Comparison of ENCODE assay signal across 8 cellular contexts in genomic region chr14:31926123-31926522, GRCh38.
DNase-seq lines count a peak whose midpoint lies in the region; ATAC-seq, FAIRE-seq and TF ChIP-seq lines count a peak whose summit lies in the region.

No MANE protein-coding gene starts in this region.

- in situ Hi-C loops in GM12878 (cut with MboI), result no loop called here

- no peaks in the 10 kb centered on the region for H3K79me2 ChIP-seq in GM12878 (ENCODE audit: control insufficient read depth, insufficient read depth, low read length)

- H4K20me1 ChIP-seq in GM12878 (ENCODE audit: control insufficient read depth, insufficient read depth), result no peaks in the 10 kb centered on the region

- H3K4me2 ChIP-seq in GM12878 (ENCODE audit: control insufficient read depth, insufficient read depth), result no peak overlapping the region

- TF ChIP-seq EP300 in GM12878 (IDR thresholded peaks at IDR 0.05; ENCODE audit: borderline replicate concordance in 1 of 2, control insufficient read depth in 1 of 2, low read depth in 2 of 2, low read length in 2 of 2), result no peak

- BruUV-seq in GM12878 (replicated peaks; lab: Mats Ljungman, UMichigan), result no TSS peak

- H3K27ac ChIP-seq in GM12878 (ENCODE audit: control insufficient read depth, insufficient read depth), result no peak overlapping the region
- peak overlapping the region in 1 of 2 donors; percentile 73 for H3K27ac ChIP-seq in left lung

- no peaks in the 10 kb centered on the region for H3K27me3 Mint-ChIP-seq in activated naive CD4-positive, alpha-beta T cell treated with anti-CD3 and anti-CD28 coated beads for 36 hours (ENCODE audit: low read depth)

- ATAC-seq in GM12878, result peak; percentile 83
- peak; percentile 69 for ATAC-seq in left lung
- no peak for ATAC-seq in HG03571 (IDR thresholded peaks at IDR 0.05; ENCODE audit: unreplicated experiment)

- peak; percentile 63 for TF ChIP-seq RAD21 in GM12878 (IDR thresholded peaks at IDR 0.05; ENCODE audit: insufficient read depth, low read depth, low read length)

- POLR2A ChIA-PET in GM12878 (lab: Charles Lee), result no interaction called here

- no peak overlapping the region for H3K9ac ChIP-seq in GM12878 (ENCODE audit: control insufficient read depth, insufficient read depth, low read length)

- H3K27ac Mint-ChIP-seq in activated naive CD4-positive, alpha-beta T cell treated with anti-CD3 and anti-CD28 coated beads for 36 hours, result no peak overlapping the region

- no peak for TF ChIP-seq POLR2A in GM12878 (IDR thresholded peaks at IDR 0.05; ENCODE audit: low read depth, low read length)

- H2AFZ ChIP-seq in GM12878 (ENCODE audit: control insufficient read depth, low read depth, low read length), result no peak overlapping the region

- H3K36me3 Mint-ChIP-seq in activated naive CD4-positive, alpha-beta T cell treated with anti-CD3 and anti-CD28 coated beads for 36 hours (ENCODE audit: low read depth), result no peaks in the 10 kb centered on the region

- H3K4me1 Mint-ChIP-seq in activated naive CD4-positive, alpha-beta T cell treated with anti-CD3 and anti-CD28 coated beads for 36 hours (ENCODE audit: low read depth), result peaks cover 21% of the 10 kb centered on the region

- no peaks in the 10 kb centered on the region for H3K4me1 ChIP-seq in GM12878 (ENCODE audit: control insufficient read depth, insufficient read depth, low read length)
- H3K4me1 ChIP-seq in left lung, result no peaks in the 10 kb centered on the region

- H3K9me3 Mint-ChIP-seq in activated naive CD4-positive, alpha-beta T cell treated with anti-CD3 and anti-CD28 coated beads for 36 hours, result no peaks in the 10 kb centered on the region

- no peak for FAIRE-seq in GM12878 (lab: Jason Lieb, UNC)

- no peaks in the 10 kb centered on the region for H3K27me3 ChIP-seq in GM12878 (replicated peaks in 1 of 2; ENCODE audit: control insufficient read depth in 2 of 2, insufficient read depth in 2 of 2, low read length in 1 of 2)
- no peaks in the 10 kb centered on the region for H3K27me3 ChIP-seq in left lung

- no peaks in the 10 kb centered on the region for H3K9me3 ChIP-seq in GM12878 (replicated peaks; ENCODE audit: control insufficient read depth, insufficient read depth, low read length)
- H3K9me3 ChIP-seq in left lung, result no peaks in the 10 kb centered on the region

- H3K4me3 ChIP-seq in GM12878 (no peak overlapping the region), left lung (no peak overlapping the region)

- intact Hi-C loops in activated naive CD4-positive, alpha-beta T cell treated with anti-CD3 and anti-CD28 coated beads for 36 hours (cut with micrococcal nuclease), result loop anchor here (1.0 to 10.0 kb wide), 6 partner anchors 326 to 635 kb away; partner anchors contain the start of gene NUBPL
- intact Hi-C loops in GM12878 (cut with micrococcal nuclease; ENCODE audit: unreplicated experiment) (loop anchor here (1.0 to 5.0 kb wide), 4 partner anchors 147 to 635 kb away; no protein-coding TSS in a partner anchor), left lung (cut with DNase I) (no loop called here)

- H3K36me3 ChIP-seq in GM12878 (ENCODE audit: control insufficient read depth in 2 of 2, insufficient read depth in 2 of 2, low read length in 1 of 2) (no peaks in the 10 kb centered on the region), left lung (no peaks in the 10 kb centered on the region)

- RAD21 ChIA-PET in GM12878 (lab: Charles Lee; ENCODE audit: unreplicated experiment), result interaction anchor here (1.0 to 3.9 kb wide), 8 partner anchors 11 to 588 kb away, joined by 3 to 33 read pairs (median 4); partner anchors contain the start of gene RNU6-8

- peak; percentile 28 for DNase-seq in activated naive CD4-positive, alpha-beta T cell treated with anti-CD3 and anti-CD28 coated beads for 36 hours
- no peak for DNase-seq in activated naive CD4-positive, alpha-beta T cell (lab: John Stamatoyannopoulos, UW)
- DNase-seq in HCEC 1CT (peak; percentile 67), NCI-H345 treated with DMSO at 0.1 percent for 48 hours (lab: John Stamatoyannopoulos, UW; ENCODE audit: unreplicated experiment) (peak; percentile 23), GM12878 (ENCODE audit: low read depth, low spot score) (no peak), left lung (no peak), GOT3 (lab: John Stamatoyannopoulos, UW) (no peak)

- H3K4me3 Mint-ChIP-seq in activated naive CD4-positive, alpha-beta T cell treated with anti-CD3 and anti-CD28 coated beads for 36 hours, result no peak overlapping the region

- CTCF ChIA-PET in activated naive CD4-positive, alpha-beta T cell treated with anti-CD3 and anti-CD28 coated beads for 36 hours (lab: Charles Lee), result interaction anchor here (0.6 to 7.5 kb wide), 16 partner anchors 12 to 543 kb away, joined by 3 to 80 read pairs (median 4); no protein-coding TSS in a partner anchor
- CTCF ChIA-PET in GM12878 (lab: Yijun Ruan, JAX), result interaction anchor here (0.6 to 11.7 kb wide), 35 partner anchors 8 to 634 kb away, joined by 3 to 175 read pairs (median 4); partner anchors contain the start of gene ARHGAP5

- TF ChIP-seq CTCF in GM12878 (IDR thresholded peaks at IDR 0.05 in 2 of 3, conservative IDR thresholded peaks at IDR 0.05 in 1 of 3; ENCODE audit: control insufficient read depth in 2 of 3, extremely low read depth in 1 of 3, insufficient read depth in 1 of 3, low read depth in 3 of 3, low read length in 3 of 3) (peak; percentile 61 to 65 (median 64)), left lung (IDR thresholded peaks at IDR 0.05) (peak; percentile 42 to 47)

- WGBS in GM12878 (ENCODE audit: insufficient coverage, insufficient replicate concordance, low lambda C conversion rate, missing lambda C conversion rate), result 0% methylated on average over 1 of the region's 1 CpG

- SMC1A ChIA-PET in GM12878 (lab: Charles Lee; ENCODE audit: uncharacterized antibody, unreplicated experiment), result interaction anchor here (0.7 to 5.2 kb wide), 22 partner anchors 9 to 633 kb away, joined by 3 to 74 read pairs (median 3); no protein-coding TSS in a partner anchor

TF ChIP-seq in GM12878, 131 proteins besides CTCF, POLR2A, EP300 and RAD21 (continues in another document):
- no peak for TF ChIP-seq ATF3 (IDR thresholded peaks at IDR 0.05; ENCODE audit: borderline replicate concordance, extremely low read depth, low read depth, low read length)
- TF ChIP-seq ZSCAN29 (IDR thresholded peaks at IDR 0.05), result no peak
- no peak for TF ChIP-seq CEBPB (IDR thresholded peaks at IDR 0.05; ENCODE audit: borderline replicate concordance in 1 of 2, low read depth in 2 of 2, low read length in 2 of 2)
- no peak for TF ChIP-seq MEF2A (IDR thresholded peaks at IDR 0.05; ENCODE audit: insufficient read depth, low read depth, low read length)
- no peak for TF ChIP-seq MXI1 (IDR thresholded peaks at IDR 0.05; ENCODE audit: low read depth, low read length)
- TF ChIP-seq ZNF24 (IDR thresholded peaks at IDR 0.05), result no peak
- no peak for TF ChIP-seq ZBED1 (IDR thresholded peaks at IDR 0.05; ENCODE audit: borderline replicate concordance)
- no peak for TF ChIP-seq TAF1 (IDR thresholded peaks at IDR 0.05; ENCODE audit: borderline replicate concordance, low read depth, low read length)
- TF ChIP-seq RUNX3 (IDR thresholded peaks at IDR 0.05; ENCODE audit: low read length), result peak; percentile 95
- TF ChIP-seq ATF7 (IDR thresholded peaks at IDR 0.05; ENCODE audit: low read depth), result 0 out of 2 replicates have a peak, but pooled peaks have one; percentile 12
- no peak for TF ChIP-seq ZNF217 (IDR thresholded peaks at IDR 0.05)
- TF ChIP-seq PKNOX1 (IDR thresholded peaks at IDR 0.05), result no peak
- TF ChIP-seq E2F4 (IDR thresholded peaks at IDR 0.05; ENCODE audit: low read depth, low read length), result no peak

Comparison
In these comparisons a context has a peak if more than half of its experiments do, and no peak if none do; other contexts are left out.
1. DNase-seq: peak in activated naive CD4-positive, alpha-beta T cell treated with anti-CD3 and anti-CD28 coated beads for 36 hours (single experiment), HCEC 1CT (single experiment) and NCI-H345 treated with DMSO at 0.1 percent for 48 hours (single experiment); none in activated naive CD4-positive, alpha-beta T cell (0 of 4), GM12878 (single experiment), left lung (0 of 2) and GOT3 (single experiment).
2. intact Hi-C loops: an anchor here in activated naive CD4-positive, alpha-beta T cell treated with anti-CD3 and anti-CD28 coated beads for 36 hours (1.0 to 10.0 kb wide) and GM12878 (1.0 to 5.0 kb wide); none called in left lung.